Comparison of ENCODE assay signal across 1 cellular context in the genomic region with DNA sequence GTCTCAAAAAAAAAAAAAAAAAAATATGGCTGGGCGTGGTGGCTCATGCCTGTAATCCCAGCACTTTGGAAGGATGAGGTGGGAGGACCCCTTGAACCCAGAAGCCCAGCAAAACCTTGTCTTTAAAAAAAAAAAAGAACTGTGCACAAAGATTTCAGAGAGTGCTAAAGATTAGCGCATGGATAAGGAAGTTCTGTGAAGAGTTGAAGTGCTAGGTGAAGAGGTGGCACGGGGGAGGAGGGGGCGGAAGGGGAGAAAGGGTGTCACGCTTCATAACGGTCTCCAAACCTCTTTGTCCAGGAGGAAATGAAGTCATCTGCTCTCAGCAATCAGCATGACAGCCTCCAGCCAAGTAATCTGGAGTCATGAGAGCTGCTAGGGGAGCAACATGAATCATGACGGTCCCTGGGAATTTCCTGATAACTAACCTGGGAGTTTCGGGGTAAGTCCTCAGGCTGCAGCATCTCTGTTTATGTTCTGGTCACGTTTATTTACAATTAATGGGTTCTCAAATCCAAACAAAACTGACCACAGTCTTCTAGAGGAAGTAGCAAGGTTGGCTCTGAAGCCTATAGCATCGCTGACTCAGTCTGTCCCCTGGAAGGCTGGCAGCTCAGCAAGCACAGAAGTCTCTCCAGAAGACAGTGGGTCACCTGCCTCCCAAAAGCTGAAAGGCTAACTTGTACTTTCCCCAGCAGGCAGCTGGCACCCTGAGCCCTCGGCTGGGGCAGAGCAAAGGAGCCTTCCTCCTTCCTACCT.
TF ChIP-seq lines count a peak whose summit lies in the region.

No MANE protein-coding gene starts in this region.

TF ChIP-seq in K562, 482 proteins besides CTCF, POLR2A, EP300 and RAD21 (continued from another document and continues in another):
- TF ChIP-seq HSF4 (CRISPR knock-in tag; IDR thresholded peaks at IDR 0.05; ENCODE audit: borderline replicate concordance) (no peak), KAT2B (IDR thresholded peaks at IDR 0.05; ENCODE audit: low read depth, low read length) (no peak), ZNF197 (CRISPR knock-in tag; IDR thresholded peaks at IDR 0.05; ENCODE audit: low read depth) (no peak), ZNF24 (IDR thresholded peaks at IDR 0.05) (no peak; the same call in 1 of the 2 replicates), POLR2H (tag; IDR thresholded peaks at IDR 0.05; ENCODE audit: low read depth) (no peak), ZNF77 (CRISPR knock-in tag; IDR thresholded peaks at IDR 0.05) (no peak), ELF2 (CRISPR knock-in tag; IDR thresholded peaks at IDR 0.05) (no peak), PTBP1 (IDR thresholded peaks at IDR 0.05; ENCODE audit: low read depth, low read length) (no peak), DMBX1 (CRISPR knock-in tag; IDR thresholded peaks at IDR 0.05; ENCODE audit: borderline replicate concordance) (no peak; the same call in 1 of the 2 replicates), NCOR1 (IDR thresholded peaks at IDR 0.05) (peak; percentile 51; the same call in 1 of the 2 replicates), NR4A1 (CRISPR knock-in tag; IDR thresholded peaks at IDR 0.05) (no peak), NR4A1 (tag; IDR thresholded peaks at IDR 0.05) (no peak), ZFP36 (IDR thresholded peaks at IDR 0.05; ENCODE audit: low read depth, low read length, partially characterized antibody) (no peak), MTA2 (IDR thresholded peaks at IDR 0.05; ENCODE audit: low read depth) (no peak), ZBED1 (IDR thresholded peaks at IDR 0.05) (no peak; the same call in 1 of the 2 replicates), BHLHE40 (IDR thresholded peaks at IDR 0.05; ENCODE audit: low read length) (peak; percentile 82), CSDE1 (IDR thresholded peaks at IDR 0.05) (no peak), MLLT1 (IDR thresholded peaks at IDR 0.05) (no peak), RNF2 (IDR thresholded peaks at IDR 0.05) (peak; percentile 90; the same call in 1 of the 2 replicates), PTTG1 (tag; IDR thresholded peaks at IDR 0.05; ENCODE audit: low read depth) (no peak), TEAD4 (IDR thresholded peaks at IDR 0.05; ENCODE audit: low read length) (peak; percentile 72), TEAD4 (CRISPR knock-in tag; IDR thresholded peaks at IDR 0.05; ENCODE audit: borderline replicate concordance) (no peak), CREB5 (CRISPR knock-in tag; IDR thresholded peaks at IDR 0.05) (no peak), CBFA2T2 (conservative IDR thresholded peaks at IDR 0.05) (peak; percentile 69), KHSRP (IDR thresholded peaks at IDR 0.05) (no peak), KLF10 (CRISPR knock-in tag; IDR thresholded peaks at IDR 0.05) (no peak), ZBTB26 (CRISPR knock-in tag; IDR thresholded peaks at IDR 0.05) (no peak), ZSCAN32 (CRISPR knock-in tag; IDR thresholded peaks at IDR 0.05) (no peak), HDAC6 (IDR thresholded peaks at IDR 0.05; ENCODE audit: low read depth, low read length) (no peak), C11orf30 (IDR thresholded peaks at IDR 0.05; ENCODE audit: low read depth) (no peak), E2F4 (CRISPR knock-in tag; IDR thresholded peaks at IDR 0.05; ENCODE audit: low read depth) (no peak), ETV5 (CRISPR knock-in tag; IDR thresholded peaks at IDR 0.05; ENCODE audit: low read depth) (peak; percentile 81; the same call in 1 of the 2 replicates), SMAD2 (IDR thresholded peaks at IDR 0.05; ENCODE audit: low read depth, low read length) (no peak), BRF2 (IDR thresholded peaks at IDR 0.05; ENCODE audit: borderline replicate concordance, insufficient read depth, insufficient read length) (no peak), ZNF174 (CRISPR knock-in tag; IDR thresholded peaks at IDR 0.05) (no peak), ZNF280A (IDR thresholded peaks at IDR 0.05; ENCODE audit: low read depth, partially characterized antibody) (peak; percentile 16)
- TF ChIP-seq, protein P1, sequence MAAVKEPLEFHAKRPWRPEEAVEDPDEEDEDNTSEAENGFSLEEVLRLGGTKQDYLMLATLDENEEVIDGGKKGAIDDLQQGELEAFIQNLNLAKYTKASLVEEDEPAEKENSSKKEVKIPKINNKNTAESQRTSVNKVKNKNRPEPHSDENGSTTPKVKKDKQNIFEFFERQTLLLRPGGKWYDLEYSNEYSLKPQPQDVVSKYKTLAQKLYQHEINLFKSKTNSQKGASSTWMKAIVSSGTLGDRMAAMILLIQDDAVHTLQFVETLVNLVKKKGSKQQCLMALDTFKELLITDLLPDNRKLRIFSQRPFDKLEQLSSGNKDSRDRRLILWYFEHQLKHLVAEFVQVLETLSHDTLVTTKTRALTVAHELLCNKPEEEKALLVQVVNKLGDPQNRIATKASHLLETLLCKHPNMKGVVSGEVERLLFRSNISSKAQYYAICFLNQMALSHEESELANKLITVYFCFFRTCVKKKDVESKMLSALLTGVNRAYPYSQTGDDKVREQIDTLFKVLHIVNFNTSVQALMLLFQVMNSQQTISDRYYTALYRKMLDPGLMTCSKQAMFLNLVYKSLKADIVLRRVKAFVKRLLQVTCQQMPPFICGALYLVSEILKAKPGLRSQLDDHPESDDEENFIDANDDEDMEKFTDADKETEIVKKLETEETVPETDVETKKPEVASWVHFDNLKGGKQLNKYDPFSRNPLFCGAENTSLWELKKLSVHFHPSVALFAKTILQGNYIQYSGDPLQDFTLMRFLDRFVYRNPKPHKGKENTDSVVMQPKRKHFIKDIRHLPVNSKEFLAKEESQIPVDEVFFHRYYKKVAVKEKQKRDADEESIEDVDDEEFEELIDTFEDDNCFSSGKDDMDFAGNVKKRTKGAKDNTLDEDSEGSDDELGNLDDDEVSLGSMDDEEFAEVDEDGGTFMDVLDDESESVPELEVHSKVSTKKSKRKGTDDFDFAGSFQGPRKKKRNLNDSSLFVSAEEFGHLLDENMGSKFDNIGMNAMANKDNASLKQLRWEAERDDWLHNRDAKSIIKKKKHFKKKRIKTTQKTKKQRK (IDR thresholded peaks at IDR 0.05; ENCODE audit: borderline replicate concordance, low read depth, low read length), result no peak
- TF ChIP-seq, protein P2, sequence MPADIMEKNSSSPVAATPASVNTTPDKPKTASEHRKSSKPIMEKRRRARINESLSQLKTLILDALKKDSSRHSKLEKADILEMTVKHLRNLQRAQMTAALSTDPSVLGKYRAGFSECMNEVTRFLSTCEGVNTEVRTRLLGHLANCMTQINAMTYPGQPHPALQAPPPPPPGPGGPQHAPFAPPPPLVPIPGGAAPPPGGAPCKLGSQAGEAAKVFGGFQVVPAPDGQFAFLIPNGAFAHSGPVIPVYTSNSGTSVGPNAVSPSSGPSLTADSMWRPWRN (IDR thresholded peaks at IDR 0.05; ENCODE audit: low read depth), result peak; percentile 66
- TF ChIP-seq, protein P3, sequence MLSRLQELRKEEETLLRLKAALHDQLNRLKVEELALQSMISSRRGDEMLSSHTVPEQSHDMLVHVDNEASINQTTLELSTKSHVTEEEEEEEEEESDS (CRISPR knock-in tag; IDR thresholded peaks at IDR 0.05), result no peak
- TF ChIP-seq, protein P4, sequence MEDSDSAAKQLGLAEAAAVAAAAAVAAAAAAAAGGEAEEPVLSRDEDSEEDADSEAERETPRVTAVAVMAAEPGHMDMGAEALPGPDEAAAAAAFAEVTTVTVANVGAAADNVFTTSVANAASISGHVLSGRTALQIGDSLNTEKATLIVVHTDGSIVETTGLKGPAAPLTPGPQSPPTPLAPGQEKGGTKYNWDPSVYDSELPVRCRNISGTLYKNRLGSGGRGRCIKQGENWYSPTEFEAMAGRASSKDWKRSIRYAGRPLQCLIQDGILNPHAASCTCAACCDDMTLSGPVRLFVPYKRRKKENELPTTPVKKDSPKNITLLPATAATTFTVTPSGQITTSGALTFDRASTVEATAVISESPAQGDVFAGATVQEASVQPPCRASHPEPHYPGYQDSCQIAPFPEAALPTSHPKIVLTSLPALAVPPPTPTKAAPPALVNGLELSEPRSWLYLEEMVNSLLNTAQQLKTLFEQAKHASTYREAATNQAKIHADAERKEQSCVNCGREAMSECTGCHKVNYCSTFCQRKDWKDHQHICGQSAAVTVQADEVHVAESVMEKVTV (CRISPR knock-in tag; IDR thresholded peaks at IDR 0.05), result no peak
- TF ChIP-seq, protein P5, sequence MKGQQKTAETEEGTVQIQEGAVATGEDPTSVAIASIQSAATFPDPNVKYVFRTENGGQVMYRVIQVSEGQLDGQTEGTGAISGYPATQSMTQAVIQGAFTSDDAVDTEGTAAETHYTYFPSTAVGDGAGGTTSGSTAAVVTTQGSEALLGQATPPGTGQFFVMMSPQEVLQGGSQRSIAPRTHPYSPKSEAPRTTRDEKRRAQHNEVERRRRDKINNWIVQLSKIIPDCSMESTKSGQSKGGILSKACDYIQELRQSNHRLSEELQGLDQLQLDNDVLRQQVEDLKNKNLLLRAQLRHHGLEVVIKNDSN (CRISPR knock-in tag; IDR thresholded peaks at IDR 0.05), result no peak
- TF ChIP-seq, protein P6, sequence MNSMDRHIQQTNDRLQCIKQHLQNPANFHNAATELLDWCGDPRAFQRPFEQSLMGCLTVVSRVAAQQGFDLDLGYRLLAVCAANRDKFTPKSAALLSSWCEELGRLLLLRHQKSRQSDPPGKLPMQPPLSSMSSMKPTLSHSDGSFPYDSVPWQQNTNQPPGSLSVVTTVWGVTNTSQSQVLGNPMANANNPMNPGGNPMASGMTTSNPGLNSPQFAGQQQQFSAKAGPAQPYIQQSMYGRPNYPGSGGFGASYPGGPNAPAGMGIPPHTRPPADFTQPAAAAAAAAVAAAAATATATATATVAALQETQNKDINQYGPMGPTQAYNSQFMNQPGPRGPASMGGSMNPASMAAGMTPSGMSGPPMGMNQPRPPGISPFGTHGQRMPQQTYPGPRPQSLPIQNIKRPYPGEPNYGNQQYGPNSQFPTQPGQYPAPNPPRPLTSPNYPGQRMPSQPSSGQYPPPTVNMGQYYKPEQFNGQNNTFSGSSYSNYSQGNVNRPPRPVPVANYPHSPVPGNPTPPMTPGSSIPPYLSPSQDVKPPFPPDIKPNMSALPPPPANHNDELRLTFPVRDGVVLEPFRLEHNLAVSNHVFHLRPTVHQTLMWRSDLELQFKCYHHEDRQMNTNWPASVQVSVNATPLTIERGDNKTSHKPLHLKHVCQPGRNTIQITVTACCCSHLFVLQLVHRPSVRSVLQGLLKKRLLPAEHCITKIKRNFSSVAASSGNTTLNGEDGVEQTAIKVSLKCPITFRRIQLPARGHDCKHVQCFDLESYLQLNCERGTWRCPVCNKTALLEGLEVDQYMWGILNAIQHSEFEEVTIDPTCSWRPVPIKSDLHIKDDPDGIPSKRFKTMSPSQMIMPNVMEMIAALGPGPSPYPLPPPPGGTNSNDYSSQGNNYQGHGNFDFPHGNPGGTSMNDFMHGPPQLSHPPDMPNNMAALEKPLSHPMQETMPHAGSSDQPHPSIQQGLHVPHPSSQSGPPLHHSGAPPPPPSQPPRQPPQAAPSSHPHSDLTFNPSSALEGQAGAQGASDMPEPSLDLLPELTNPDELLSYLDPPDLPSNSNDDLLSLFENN (IDR thresholded peaks at IDR 0.05; ENCODE audit: low read depth in 2 of 2, low read length in 2 of 2), result no peak; a peak in 1 of 4 replicates
